In genomic region chrX:12975670-12975965, GRCh38 we compare ENCODE assay signal across 8 cellular contexts. TPM values are rescaled to one million over a fixed set of nuclear protein-coding genes. Genes with fewer than 3 reads are reported as not detected.
DNase-seq lines count a peak whose midpoint lies in the region; ATAC-seq and TF ChIP-seq lines count a peak whose summit lies in the region.

No MANE protein-coding gene starts in this region.

- 2 to 21% methylated on average over 22 to 26 of the region's 26 CpGs for WGBS in lung, 2 donors
- under 1% methylated on average over 26 of the region's 26 CpGs for WGBS in urinary bladder

- POLR2A ChIA-PET in AG04449 (lab: Yijun Ruan, JAX), result interaction anchor here (0.6 to 3.5 kb wide), 16 partner anchors 9 to 670 kb away, joined by 3 to 21 read pairs (median 4); no protein-coding TSS in a partner anchor

- DNase-seq in AG04449 (ENCODE audit: low read depth, low spot score), result no peak
- no peak for DNase-seq in HFFc6
- no peak for DNase-seq in brain microvascular endothelial cell
- DNase-seq in lung (ENCODE audit: low spot score), result no peak
- DNase-seq in pons (ENCODE audit: low spot score), result no peak
- no peak for DNase-seq in omental fat pad (ENCODE audit: low spot score)

- peaks cover 0 to 7% of the 10 kb centered on the region in 2 donors for H3K4me1 ChIP-seq in lung (ENCODE audit: control insufficient read depth in 2 of 2, insufficient read depth in 2 of 2, low read length in 2 of 2)
- no peaks in the 10 kb centered on the region for H3K4me1 ChIP-seq in urinary bladder (ENCODE audit: insufficient read depth)

- H3K36me3 Mint-ChIP-seq in HFFc6 (ENCODE audit: low read depth), result peaks cover 29% of the 10 kb centered on the region

- ATAC-seq in lung (ENCODE audit: insufficient read depth, low FRiP score) (no peak), HG02970 (IDR thresholded peaks at IDR 0.05; ENCODE audit: low FRiP score, unreplicated experiment) (no peak), omental fat pad (ENCODE audit: low FRiP score) (no peak)

- H3K36me3 ChIP-seq in brain microvascular endothelial cell (replicated peaks) (peaks cover 23% of the 10 kb centered on the region), lung (ENCODE audit: control insufficient read depth in 2 of 2, insufficient read depth in 2 of 2, low read length in 2 of 2) (no peaks in the 10 kb centered on the region), urinary bladder (ENCODE audit: insufficient read depth) (no peaks in the 10 kb centered on the region)

- H3K27ac ChIP-seq in brain microvascular endothelial cell (peak overlapping the region; percentile 93), lung (ENCODE audit: low read depth in 1 of 2, low read length in 1 of 2) (peak overlapping the region; percentile 80 to 97), urinary bladder (ENCODE audit: low read depth) (peak overlapping the region; percentile 91)

- peak overlapping the region; percentile 94 for H3K4me3 Mint-ChIP-seq in HFFc6

- H3K4me3 ChIP-seq in AG04449 (ENCODE audit: low read depth, low read length), result peak overlapping the region; percentile 79
- peak overlapping the region; percentile 84 for H3K4me3 ChIP-seq in brain microvascular endothelial cell (ENCODE audit: low read depth, low read length)
- H3K4me3 ChIP-seq in lung, result peak overlapping the region; percentile 77
- H3K4me3 ChIP-seq in urinary bladder (ENCODE audit: low read depth, low read length), result peak overlapping the region; percentile 92

- H3K9me3 Mint-ChIP-seq in HFFc6, result no peaks in the 10 kb centered on the region; the same call in 1 of the 2 replicates

- peaks cover 0 to 5% of the 10 kb centered on the region in 2 donors for H3K9me3 ChIP-seq in lung (ENCODE audit: control insufficient read depth in 2 of 2, insufficient read depth in 1 of 2, low read length in 1 of 2)

- peaks cover 9% of the 10 kb centered on the region for H3K27me3 Mint-ChIP-seq in HFFc6 (ENCODE audit: insufficient read depth)

- in situ Hi-C loops in brain microvascular endothelial cell (cut with HindIII; ENCODE audit: low pct_ligation_motif_present, low sequenced_read_pairs), result no loop called here

- H3K27me3 ChIP-seq in brain microvascular endothelial cell (replicated peaks), result no peaks in the 10 kb centered on the region
- H3K27me3 ChIP-seq in lung (ENCODE audit: control insufficient read depth, insufficient read depth), result no peaks in the 10 kb centered on the region

- TF ChIP-seq CTCF in AG04449 (IDR thresholded peaks at IDR 0.05; ENCODE audit: insufficient read depth, low read length, missing control alignments) (no peak), HFFc6 (IDR thresholded peaks at IDR 0.05) (no peak), brain microvascular endothelial cell (IDR thresholded peaks at IDR 0.05; ENCODE audit: low read depth, low read length, missing control alignments) (no peak), lung (IDR thresholded peaks at IDR 0.05; ENCODE audit: control extremely low read depth, extremely low read depth) (no peak), omental fat pad (IDR thresholded peaks at IDR 0.05) (no peak)

- H3K27ac Mint-ChIP-seq in HFFc6, result peak overlapping the region; percentile 97

- peaks cover 27% of the 10 kb centered on the region for H3K4me1 Mint-ChIP-seq in HFFc6 (ENCODE audit: low read depth)

- CTCF ChIA-PET in AG04449 (lab: Yijun Ruan, JAX), result interaction anchor here (1.4 to 1.7 kb wide), 2 partner anchors 26 to 29 kb away, joined by 3 to 5 read pairs; no protein-coding TSS in a partner anchor

RNA-seq across cellular contexts. Expression of gene TMSB4X, which starts 0.7 kb away (rescaled TPM):
- 1,000 to 10,000 TPM; 2,364 to 3,067 (median 2,845) TPM for total RNA-seq in HFFc6 (2021; fragmentation: NEBNext Ultra II Directional; extraction: Animal tissue kit (Norgen Biotek cat#: 25700))
- total RNA-seq in lung (1,000 to 10,000 TPM; 4,686 to 8,614 TPM), urinary bladder (4,785 TPM), omental fat pad (1,000 to 10,000 TPM; 3,948 to 5,890 (median 5,138) TPM)
- polyA plus RNA-seq in lung (1,000 to 10,000 TPM; 7,790 to 9,527 TPM), urinary bladder (4,487 TPM)
